In genomic region chr6:149694926-149695325, GRCh38 we compare ENCODE assay signal across 16 cellular contexts.
"Had no signal": no experiment of that assay in that cellular context is flagged by ENCODE, and none has a peak within 500 bp of the region (broad histone marks: within the 10 kb centered on the region; RNA-seq: fewer than 3 reads in every experiment).

No MANE protein-coding gene starts in this region.

- H3K27me3 Mint-ChIP-seq: activated naive CD8-positive, alpha-beta T cell treated with anti-CD3 and anti-CD28 coated beads, Interleukin-2, amount 50 U/mL, for 24 hours; natural killer cell treated with Interleukin-12 subunit alpha and Interleukin-12 subunit beta and Interleukin-15 and Interleukin-18, amount 100 ng/mL, for 72 hours; stimulated activated memory B cell treated with anti-CD40 and anti-IgM and Interleukin-4, amounts not matched to agents 10 μg/mL and 1 μg/mL and 100 μg/mL, for 72 hours had no signal

- H3K9me3 Mint-ChIP-seq: activated naive CD8-positive, alpha-beta T cell treated with anti-CD3 and anti-CD28 coated beads, Interleukin-2, amount 50 U/mL, for 24 hours; activated T-cell treated with anti-CD3 and anti-CD28 coated beads, Interleukin-2, amount 50 U/mL, for 72 hours; natural killer cell treated with Interleukin-12 subunit alpha and Interleukin-12 subunit beta and Interleukin-15 and Interleukin-18, amount 100 ng/mL, for 72 hours; stimulated activated memory B cell treated with anti-CD40 and anti-IgM and Interleukin-4, amounts not matched to agents 10 μg/mL and 1 μg/mL and 100 μg/mL, for 72 hours; T-helper 2 cell treated with Interferon-gamma antibody and Interleukin-4, amounts not matched to agents 5 μg/mL and 100 μg/mL, for 36 hours had no signal

- H3K4me3 Mint-ChIP-seq: activated naive CD8-positive, alpha-beta T cell treated with anti-CD3 and anti-CD28 coated beads, Interleukin-2, amount 50 U/mL, for 24 hours; activated T-cell treated with anti-CD3 and anti-CD28 coated beads, Interleukin-2, amount 50 U/mL, for 72 hours; natural killer cell treated with Interleukin-12 subunit alpha and Interleukin-12 subunit beta and Interleukin-15 and Interleukin-18, amount 100 ng/mL, for 72 hours; stimulated activated memory B cell treated with anti-CD40 and anti-IgM and Interleukin-4, amounts not matched to agents 10 μg/mL and 1 μg/mL and 100 μg/mL, for 72 hours; T-helper 2 cell treated with Interferon-gamma antibody and Interleukin-4, amounts not matched to agents 5 μg/mL and 100 μg/mL, for 36 hours had no signal

- H3K27ac Mint-ChIP-seq: activated naive CD8-positive, alpha-beta T cell treated with anti-CD3 and anti-CD28 coated beads, Interleukin-2, amount 50 U/mL, for 24 hours; activated T-cell treated with anti-CD3 and anti-CD28 coated beads, Interleukin-2, amount 50 U/mL, for 72 hours; natural killer cell treated with Interleukin-12 subunit alpha and Interleukin-12 subunit beta and Interleukin-15 and Interleukin-18, amount 100 ng/mL, for 72 hours; stimulated activated memory B cell treated with anti-CD40 and anti-IgM and Interleukin-4, amounts not matched to agents 10 μg/mL and 1 μg/mL and 100 μg/mL, for 72 hours; T-helper 2 cell treated with Interferon-gamma antibody and Interleukin-4, amounts not matched to agents 5 μg/mL and 100 μg/mL, for 36 hours had no signal

- ATAC-seq: activated naive CD8-positive, alpha-beta T cell treated with anti-CD3 and anti-CD28 coated beads, Interleukin-2, amount 50 U/mL, for 24 hours; activated T-cell treated with anti-CD3 and anti-CD28 coated beads, Interleukin-2, amount 50 U/mL, for 72 hours; foreskin keratinocyte; left lung; natural killer cell treated with Interleukin-12 subunit alpha and Interleukin-12 subunit beta and Interleukin-15 and Interleukin-18, amount 100 ng/mL, for 72 hours; psoas muscle; sciatic nerve; stimulated activated memory B cell treated with anti-CD40 and anti-IgM and Interleukin-4, amounts not matched to agents 10 μg/mL and 1 μg/mL and 100 μg/mL, for 72 hours had no signal

- DNase-seq: activated CD4-positive, alpha-beta T cell treated with anti-CD3 and anti-CD28 coated beads, Interleukin-2, amount 50 U/mL, for 48 hours; activated CD4-positive, CD25-positive, alpha-beta regulatory T cell treated with anti-CD3 and anti-CD28 coated beads, Interleukin-2, amount 50 U/mL, for 72 hours; activated naive CD8-positive, alpha-beta T cell treated with anti-CD3 and anti-CD28 coated beads, Interleukin-2, amount 50 U/mL, for 24 hours; activated T-cell treated with anti-CD3 and anti-CD28 coated beads, Interleukin-2, amount 50 U/mL, for 72 hours; effector CD4-positive, alpha-beta T cell; foreskin keratinocyte; head of caudate nucleus; islet precursor cell; left lung; psoas muscle; spleen; stimulated activated CD4-positive, alpha-beta T cell treated with anti-CD3 and anti-CD28 coated beads, Interleukin-1b, Interleukin-23, amount 100 ng/mL, for 48 hours had no signal
